Comparison of ENCODE assay signal across 21 cellular contexts in genomic region chr2:163658556-163658955, GRCh38.
DNase-seq lines count a peak whose midpoint lies in the region; ATAC-seq, FAIRE-seq and TF ChIP-seq lines count a peak whose summit lies in the region.
"Had no signal": no experiment of that assay in that cellular context is flagged by ENCODE, and none has a peak within 500 bp of the region (broad histone marks: within the 10 kb centered on the region; RNA-seq: fewer than 3 reads in every experiment).

No MANE protein-coding gene starts in this region.

- TF ChIP-seq POLR2A in IMR-90 (IDR thresholded peaks at IDR 0.05; ENCODE audit: low read depth, low read length), result no peak
- no peak for TF ChIP-seq POLR2A in upper lobe of left lung (IDR thresholded peaks at IDR 0.05)

- no TSS peak for BruUV-seq in IMR-90 (replicated peaks; lab: Mats Ljungman, UMichigan)

- H4K20me1 ChIP-seq in IMR-90 (ENCODE audit: insufficient read depth, low read length) (no peaks in the 10 kb centered on the region), keratinocyte (ENCODE audit: control insufficient read depth, extremely low read depth, insufficient read depth, low read length) (no peaks in the 10 kb centered on the region), smooth muscle cell (ENCODE audit: low read depth) (no peaks in the 10 kb centered on the region)

- no peak overlapping the region for H3K4ac ChIP-seq in IMR-90 (ENCODE audit: low read depth, low read length)

- H3K18ac ChIP-seq in IMR-90 (ENCODE audit: low read depth, low read length), result no peak overlapping the region

- TF ChIP-seq RAD21 in IMR-90 (IDR thresholded peaks at IDR 0.05; ENCODE audit: low read length), result no peak

- H3K9me1 ChIP-seq in IMR-90 (ENCODE audit: insufficient read depth, low read length) (no peaks in the 10 kb centered on the region), keratinocyte (ENCODE audit: control insufficient read depth, extremely low read depth, insufficient read depth, low read length) (no peaks in the 10 kb centered on the region)

- H2BK20ac ChIP-seq in IMR-90 (ENCODE audit: low read depth, low read length), result no peak overlapping the region

- ATAC-seq in IMR-90 (ENCODE audit: low read depth) (no peak), upper lobe of left lung (ENCODE audit: low FRiP score in 2 of 2) (no peak), left lung (no peak)
- ATAC-seq: CD8-positive, alpha-beta T cell; left colon had no signal

- WGBS in IMR-90 (ENCODE audit: extremely low coverage in 2 of 2, insufficient read length in 1 of 2), 2 experiments, result 40% methylated on average over 1 of the region's 2 CpGs; no CpG with 5 or more reads in 1 of the 2 experiments
- WGBS in upper lobe of left lung, 2 donors, result 53% methylated on average over 2 of the region's 2 CpGs; no CpG with 5 or more reads in 1 of the 2 donors
- 52% methylated on average over 2 of the region's 2 CpGs for WGBS in smooth muscle cell (ENCODE audit: low lambda C conversion rate)

- no peak overlapping the region for H2AK9ac ChIP-seq in IMR-90 (replicated peaks; ENCODE audit: low read depth, low read length, poor library complexity)

- CTCF ChIA-PET in IMR-90 (lab: Yijun Ruan, JAX), result no interaction called here

- no peak overlapping the region for H3K14ac ChIP-seq in IMR-90 (replicated peaks; ENCODE audit: low read depth, low read length)

- H2AFZ ChIP-seq in ACC112 (ENCODE audit: low read length, unreplicated experiment) (no peak overlapping the region), IMR-90 (replicated peaks; ENCODE audit: low read length, poor library complexity) (no peak overlapping the region), keratinocyte (ENCODE audit: control insufficient read depth, low read length) (peak overlapping the region; percentile 54), smooth muscle cell (ENCODE audit: low read depth) (no peak overlapping the region)

- no peak for TF ChIP-seq EP300 in upper lobe of left lung (IDR thresholded peaks at IDR 0.05)

- FAIRE-seq in keratinocyte (lab: Jason Lieb, UNC), result peak; percentile 97

- POLR2A ChIA-PET in IMR-90 (lab: Charles Lee; ENCODE audit: unreplicated experiment), result no interaction called here

- no peaks in the 10 kb centered on the region for H3K27me3 ChIP-seq in ACC112 (ENCODE audit: insufficient read depth, low read length)
- no peaks in the 10 kb centered on the region for H3K27me3 ChIP-seq in IMR-90 (ENCODE audit: control insufficient read depth, insufficient read depth, low read length)
- no peaks in the 10 kb centered on the region for H3K27me3 ChIP-seq in ascending aorta
- H3K27me3 ChIP-seq in keratinocyte (ENCODE audit: control insufficient read depth, extremely low read depth, insufficient read depth, low read length), result no peaks in the 10 kb centered on the region
- no peaks in the 10 kb centered on the region for H3K27me3 ChIP-seq in upper lobe of left lung
- H3K27me3 ChIP-seq in smooth muscle cell (ENCODE audit: low read depth), result no peaks in the 10 kb centered on the region
- H3K27me3 ChIP-seq in left lung, result no peaks in the 10 kb centered on the region
- H3K27me3 ChIP-seq: sigmoid colon, uterus had no signal

- H3K4me2 ChIP-seq in IMR-90 (ENCODE audit: low read depth, low read length) (no peak overlapping the region), keratinocyte (ENCODE audit: control insufficient read depth, extremely low read depth, insufficient read depth, low read depth, low read length) (peak overlapping the region; percentile 9), smooth muscle cell (no peak overlapping the region)

- H3F3A ChIP-seq in smooth muscle cell (ENCODE audit: low read depth), result no peaks in the 10 kb centered on the region

- no peak overlapping the region for H4K8ac ChIP-seq in IMR-90 (ENCODE audit: low read depth in 2 of 2, low read length in 2 of 2)

- in situ Hi-C loops in IMR-90 (cut with MboI; ENCODE audit: low sequenced_read_pairs), result no loop called here

- no peaks in the 10 kb centered on the region for H3K36me3 ChIP-seq in ACC112 (ENCODE audit: insufficient read depth, low read length)
- no peaks in the 10 kb centered on the region for H3K36me3 ChIP-seq in IMR-90 (ENCODE audit: control insufficient read depth, insufficient read depth, low read length)
- no peaks in the 10 kb centered on the region for H3K36me3 ChIP-seq in ascending aorta
- H3K36me3 ChIP-seq in keratinocyte (ENCODE audit: control insufficient read depth in 2 of 2, extremely low read depth in 1 of 2, insufficient read depth in 2 of 2, low read length in 2 of 2), result no peaks in the 10 kb centered on the region
- H3K36me3 ChIP-seq in upper lobe of left lung, result no peaks in the 10 kb centered on the region
- H3K36me3 ChIP-seq in smooth muscle cell (ENCODE audit: low read depth), result no peaks in the 10 kb centered on the region
- H3K36me3 ChIP-seq in left lung, result no peaks in the 10 kb centered on the region
- H3K36me3 ChIP-seq: sigmoid colon, uterus had no signal

- DNase-seq in IMR-90 (no peak), ascending aorta (ENCODE audit: low spot score in 2 of 2) (no peak), keratinocyte (ENCODE audit: low read depth, low spot score) (no peak), upper lobe of left lung (no peak), NCI-H187 (lab: John Stamatoyannopoulos, UW) (no peak), smooth muscle cell (lab: John Stamatoyannopoulos, UW; ENCODE audit: unreplicated experiment) (no peak), left lung (no peak)
- DNase-seq: activated naive CD4-positive, alpha-beta T cell; anterior cingulate cortex; CD8-positive, alpha-beta T cell; foreskin melanocyte; KG1; left colon; NCI-H1092 treated with DMSO at 0.1 percent for 48 hours; NCI-H2171 treated with DMSO at 0.1 percent for 48 hours; RPMI8226; sigmoid colon; stimulated activated CD4-positive, alpha-beta T cell treated with anti-CD3 and anti-CD28 coated beads, Interleukin-2, amount 100 ng/mL, for 24 hours; uterus had no signal

- no peak overlapping the region for H4K5ac ChIP-seq in IMR-90 (ENCODE audit: low read depth, low read length)

- H3K9me3 ChIP-seq in IMR-90 (ENCODE audit: control insufficient read depth, insufficient read depth, low read length) (no peaks in the 10 kb centered on the region), ascending aorta (no peaks in the 10 kb centered on the region), keratinocyte (ENCODE audit: control insufficient read depth, low read depth, low read length) (no peaks in the 10 kb centered on the region), upper lobe of left lung (no peaks in the 10 kb centered on the region), smooth muscle cell (replicated peaks; ENCODE audit: low read depth) (no peaks in the 10 kb centered on the region), left lung (peaks cover 0 to 8% of the 10 kb centered on the region in 2 donors)
- H3K9me3 ChIP-seq: sigmoid colon, uterus had no signal

- no peak overlapping the region for H3K56ac ChIP-seq in IMR-90 (ENCODE audit: extremely low read depth, insufficient read depth, low read length)

- H2BK120ac ChIP-seq in IMR-90 (ENCODE audit: low read depth, low read length), result no peak overlapping the region; the same call in 1 of the 2 replicates

- peak overlapping the region; percentile 89 for H3K27ac ChIP-seq in ACC112 (ENCODE audit: low read depth, low read length)
- H3K27ac ChIP-seq in IMR-90 (ENCODE audit: insufficient read depth, low read length), result no peak overlapping the region
- H3K27ac ChIP-seq in ascending aorta, result peak overlapping the region; percentile 22 to 43
- peak overlapping the region; percentile 62 for H3K27ac ChIP-seq in keratinocyte (ENCODE audit: control insufficient read depth, insufficient read depth, low read length)
- no peak overlapping the region for H3K27ac ChIP-seq in upper lobe of left lung
- no peak overlapping the region for H3K27ac ChIP-seq in smooth muscle cell (ENCODE audit: low read depth)
- no peak overlapping the region for H3K27ac ChIP-seq in left lung
- H3K27ac ChIP-seq: uterus had no signal

- dilution Hi-C loops in IMR-90 (cut with HindIII; ENCODE audit: low sequenced_read_pairs, unreplicated experiment), result no loop called here
- dilution Hi-C loops in keratinocyte (cut with MboI; ENCODE audit: extremely low pct_ligation_motif_present, low sequenced_read_pairs), result no loop called here

- TF ChIP-seq CTCF in IMR-90 (conservative IDR thresholded peaks at IDR 0.05; ENCODE audit: low read depth, low read length) (no peak), ascending aorta (IDR thresholded peaks at IDR 0.05) (no peak), keratinocyte (optimal IDR thresholded peaks at IDR 0.05 in 1 of 3, IDR thresholded peaks at IDR 0.05 in 1 of 3, conservative IDR thresholded peaks at IDR 0.05 in 1 of 3; ENCODE audit: extremely low read depth in 1 of 3, insufficient read depth in 2 of 3, low read length in 3 of 3) (no peak), upper lobe of left lung (IDR thresholded peaks at IDR 0.05) (no peak), smooth muscle cell (IDR thresholded peaks at IDR 0.05; ENCODE audit: borderline replicate concordance, insufficient read depth, poor library complexity, severe bottlenecking) (no peak), left lung (IDR thresholded peaks at IDR 0.05) (no peak)

- no peak overlapping the region for H4K91ac ChIP-seq in IMR-90 (ENCODE audit: insufficient read depth, low read depth, low read length)

- no peaks in the 10 kb centered on the region for H3K79me1 ChIP-seq in IMR-90 (ENCODE audit: low read depth in 1 of 2, low read length in 2 of 2)

- H3K9ac ChIP-seq in IMR-90 (ENCODE audit: low read depth, low read length) (no peak overlapping the region), keratinocyte (ENCODE audit: control insufficient read depth, extremely low read depth, insufficient read depth, low read length) (peak overlapping the region; percentile 8), smooth muscle cell (ENCODE audit: low read depth) (no peak overlapping the region)

- H3K79me2 ChIP-seq in ACC112 (ENCODE audit: control insufficient read depth, insufficient read depth, low read length, unreplicated experiment) (peaks cover 6% of the 10 kb centered on the region), keratinocyte (ENCODE audit: control insufficient read depth, insufficient read depth, low read length) (no peaks in the 10 kb centered on the region), smooth muscle cell (ENCODE audit: low read depth) (no peaks in the 10 kb centered on the region)

- H2AK5ac ChIP-seq in IMR-90 (ENCODE audit: low read depth, low read length), result peak overlapping the region; percentile 43; the same call in 1 of the 2 replicates

- H2BK15ac ChIP-seq in IMR-90 (ENCODE audit: low read depth, low read length), result no peak overlapping the region

- no peak overlapping the region for H3K23ac ChIP-seq in IMR-90 (ENCODE audit: low read depth, low read length)

- intact Hi-C loops in IMR-90 (cut with micrococcal nuclease), result no loop called here
- intact Hi-C loops in ascending aorta (cut with DNase I), result loop anchor here (5.0 kb wide), 1 partner anchor 34 kb away; no protein-coding TSS in a partner anchor
- intact Hi-C loops in left lung (cut with DNase I), result no loop called here

- H3K4me1 ChIP-seq in ACC112 (ENCODE audit: control insufficient read depth, insufficient read depth, low read length, unreplicated experiment) (peaks cover 56% of the 10 kb centered on the region), IMR-90 (ENCODE audit: control insufficient read depth, insufficient read depth, low read length) (peaks cover 3% of the 10 kb centered on the region), ascending aorta (peaks cover 0 to 35% of the 10 kb centered on the region in 2 donors), keratinocyte (ENCODE audit: control insufficient read depth, extremely low read depth, insufficient read depth, low read length) (peaks cover 38% of the 10 kb centered on the region), upper lobe of left lung (peaks cover 0 to 11% (median 0%) of the 10 kb centered on the region in 4 donors), smooth muscle cell (ENCODE audit: low read depth) (peaks cover 20% of the 10 kb centered on the region), left lung (peaks cover 0 to 7% of the 10 kb centered on the region in 2 donors)
- H3K4me1 ChIP-seq: uterus had no signal

- H3K4me3 ChIP-seq in ACC112 (ENCODE audit: low read depth, low read length) (no peak overlapping the region), IMR-90 (ENCODE audit: insufficient read depth, low read depth, low read length) (no peak overlapping the region), ascending aorta (no peak overlapping the region), keratinocyte (ENCODE audit: control insufficient read depth in 2 of 3, extremely low read depth in 1 of 3, insufficient read depth in 2 of 3, low read depth in 1 of 3, low read length in 3 of 3) (no peak overlapping the region), upper lobe of left lung (no peak overlapping the region), smooth muscle cell (no peak overlapping the region), left lung (no peak overlapping the region)
- H3K4me3 ChIP-seq: coronary artery, sigmoid colon, uterus had no signal

- no peak overlapping the region for H2BK5ac ChIP-seq in IMR-90 (ENCODE audit: low read depth, low read length, poor library complexity, severe bottlenecking)

Comparison
In these comparisons a context has a peak if more than half of its experiments do, and no peak if none do; other contexts are left out.
1. H3K27ac ChIP-seq: peak in ACC112 (single experiment), ascending aorta (2 of 2) and keratinocyte (single experiment); none in IMR-90 (single experiment), upper lobe of left lung (0 of 4), smooth muscle cell (single experiment) and left lung (0 of 2).